8 cellular contexts compared by ENCODE assay signal in genomic region chr2:57760448-57760847, GRCh38.
DNase-seq lines count a peak whose midpoint lies in the region; ATAC-seq and TF ChIP-seq lines count a peak whose summit lies in the region.

No MANE protein-coding gene starts in this region.

- H3K27ac Mint-ChIP-seq in activated T-cell treated with anti-CD3 and anti-CD28 coated beads, Interleukin-2, amount 50 U/mL, for 72 hours: no peak overlapping the region
- H3K27ac Mint-ChIP-seq in T-helper 2 cell treated with Interferon-gamma antibody and Interleukin-4, amounts not matched to agents 5 μg/mL and 100 μg/mL, for 36 hours: no peak overlapping the region

- DNase-seq in activated T-cell treated with anti-CD3 and anti-CD28 coated beads, Interleukin-2, amount 50 U/mL, for 72 hours: no peak
- DNase-seq in activated T-cell treated with anti-CD3 and anti-CD28 coated beads, Interleukin-2, amount 50 U/mL, for 4 hours: no peak
- no peak for DNase-seq in T-helper 2 cell treated with Interferon-gamma antibody and Interleukin-4, amounts not matched to agents 5 μg/mL and 100 μg/mL, for 36 hours (ENCODE audit: low spot score)
- DNase-seq in stimulated activated naive CD4-positive, alpha-beta T cell treated with Interleukin-2 at 50 U/mL for 16 hours (lab: John Stamatoyannopoulos, UW): no peak
- no peak for DNase-seq in activated CD4-positive, alpha-beta T cell treated with anti-CD3 and anti-CD28 coated beads for 48 hours

- H3K4me3 Mint-ChIP-seq in activated T-cell treated with anti-CD3 and anti-CD28 coated beads, Interleukin-2, amount 50 U/mL, for 72 hours: peak overlapping the region; percentile 40 to 55
- no peak overlapping the region for H3K4me3 Mint-ChIP-seq in activated T-cell treated with anti-CD3 and anti-CD28 coated beads, Interleukin-2, amount 50 U/mL, for 4 hours
- H3K4me3 Mint-ChIP-seq in T-helper 2 cell treated with Interferon-gamma antibody and Interleukin-4, amounts not matched to agents 5 μg/mL and 100 μg/mL, for 36 hours: peak overlapping the region; percentile 39

- no peaks in the 10 kb centered on the region for H3K36me3 ChIP-seq in parathyroid adenoma (ENCODE audit: control insufficient read depth, insufficient read depth, low read length)

- peak overlapping the region; percentile 82 for H2AFZ ChIP-seq in parathyroid adenoma

- peaks cover 10% of the 10 kb centered on the region for H3K4me1 Mint-ChIP-seq in activated T-cell treated with anti-CD3 and anti-CD28 coated beads, Interleukin-2, amount 50 U/mL, for 72 hours (ENCODE audit: low read depth)
- peaks cover 3% of the 10 kb centered on the region for H3K4me1 Mint-ChIP-seq in activated T-cell treated with anti-CD3 and anti-CD28 coated beads, Interleukin-2, amount 50 U/mL, for 4 hours (ENCODE audit: low read depth)
- peaks cover 2% of the 10 kb centered on the region for H3K4me1 Mint-ChIP-seq in T-helper 2 cell treated with Interferon-gamma antibody and Interleukin-4, amounts not matched to agents 5 μg/mL and 100 μg/mL, for 36 hours (ENCODE audit: low read depth)

- no peak overlapping the region for H3K27ac ChIP-seq in parathyroid adenoma

- H3K9me3 ChIP-seq in parathyroid adenoma (ENCODE audit: control insufficient read depth, low read length): no peaks in the 10 kb centered on the region

- no peaks in the 10 kb centered on the region for H3K9me3 Mint-ChIP-seq in activated T-cell treated with anti-CD3 and anti-CD28 coated beads, Interleukin-2, amount 50 U/mL, for 72 hours
- H3K9me3 Mint-ChIP-seq in activated T-cell treated with anti-CD3 and anti-CD28 coated beads, Interleukin-2, amount 50 U/mL, for 4 hours: no peaks in the 10 kb centered on the region
- H3K9me3 Mint-ChIP-seq in T-helper 2 cell treated with Interferon-gamma antibody and Interleukin-4, amounts not matched to agents 5 μg/mL and 100 μg/mL, for 36 hours: no peaks in the 10 kb centered on the region

- no peak overlapping the region for H3K4me3 ChIP-seq in parathyroid adenoma (ENCODE audit: low read depth, low read length)

- H3K79me2 ChIP-seq in parathyroid adenoma: no peaks in the 10 kb centered on the region

- no peaks in the 10 kb centered on the region for H3K4me1 ChIP-seq in parathyroid adenoma

- peaks cover 24% of the 10 kb centered on the region for H3K27me3 Mint-ChIP-seq in activated T-cell treated with anti-CD3 and anti-CD28 coated beads, Interleukin-2, amount 50 U/mL, for 72 hours (ENCODE audit: low read depth)
- H3K27me3 Mint-ChIP-seq in activated T-cell treated with anti-CD3 and anti-CD28 coated beads, Interleukin-2, amount 50 U/mL, for 4 hours (ENCODE audit: low read depth): peaks cover 7% of the 10 kb centered on the region
- H3K27me3 Mint-ChIP-seq in T-helper 2 cell treated with Interferon-gamma antibody and Interleukin-4, amounts not matched to agents 5 μg/mL and 100 μg/mL, for 36 hours (ENCODE audit: low read depth): peaks cover 9% of the 10 kb centered on the region

- no peak overlapping the region for H3K9ac ChIP-seq in parathyroid adenoma

- no peaks in the 10 kb centered on the region for H3K36me3 Mint-ChIP-seq in activated T-cell treated with anti-CD3 and anti-CD28 coated beads, Interleukin-2, amount 50 U/mL, for 72 hours (ENCODE audit: insufficient read depth in 2 of 2)
- no peaks in the 10 kb centered on the region for H3K36me3 Mint-ChIP-seq in activated T-cell treated with anti-CD3 and anti-CD28 coated beads, Interleukin-2, amount 50 U/mL, for 4 hours (ENCODE audit: insufficient read depth)
- H3K36me3 Mint-ChIP-seq in T-helper 2 cell treated with Interferon-gamma antibody and Interleukin-4, amounts not matched to agents 5 μg/mL and 100 μg/mL, for 36 hours (ENCODE audit: low read depth): no peaks in the 10 kb centered on the region

- H3K27me3 ChIP-seq in parathyroid adenoma (ENCODE audit: control insufficient read depth, insufficient read depth, low read length): no peaks in the 10 kb centered on the region

- peak overlapping the region; percentile 79 for H3K4me2 ChIP-seq in parathyroid adenoma (ENCODE audit: low read length)

- ATAC-seq in activated T-cell treated with anti-CD3 and anti-CD28 coated beads, Interleukin-2, amount 50 U/mL, for 72 hours (replicated peaks in 1 of 2): no peak
- ATAC-seq in activated T-cell treated with anti-CD3 and anti-CD28 coated beads, Interleukin-2, amount 50 U/mL, for 4 hours: no peak
- ATAC-seq in HG03139 (IDR thresholded peaks at IDR 0.05; ENCODE audit: unreplicated experiment): peak; percentile 64
- ATAC-seq in GM19324 (IDR thresholded peaks at IDR 0.05; ENCODE audit: low FRiP score, unreplicated experiment): no peak

- TF ChIP-seq CTCF in parathyroid adenoma (IDR thresholded peaks at IDR 0.05): no peak
